ENCODE assay signal across 1 cellular context in the genomic region with DNA sequence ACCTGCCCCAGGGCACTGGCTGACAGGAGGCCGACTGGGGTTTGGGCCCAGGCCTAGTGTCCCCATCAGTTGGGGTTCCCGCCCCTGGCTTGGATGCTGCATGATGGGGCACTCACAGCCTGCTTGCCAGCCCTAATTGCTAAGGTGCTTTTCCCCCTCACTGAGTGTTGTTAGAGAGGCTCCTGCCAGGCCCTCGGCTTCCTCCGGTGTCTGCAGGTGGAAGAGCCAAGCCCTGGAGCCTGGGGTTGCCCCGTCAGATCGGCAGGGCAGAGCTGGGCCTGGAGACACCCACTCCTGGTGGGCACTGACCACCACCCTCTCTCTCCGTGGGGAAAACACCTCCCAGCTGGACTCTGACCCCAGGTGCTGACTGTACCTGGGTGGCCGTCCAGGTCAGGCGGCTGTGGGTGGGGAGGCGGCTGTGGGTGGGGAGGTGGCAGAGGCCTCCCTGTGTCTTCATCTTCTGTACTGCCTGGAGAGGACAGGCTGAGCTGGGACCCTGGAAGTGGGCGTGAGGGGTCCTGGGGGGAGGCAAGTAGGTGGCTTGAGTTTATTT.
TF ChIP-seq lines count a peak whose summit lies in the region.

No MANE protein-coding gene starts in this region.

TF ChIP-seq in HepG2, 621 proteins besides CTCF, POLR2A, EP300 and RAD21 (continued from another document and continues in another):
- no peak; the same call in 1 of the 2 replicates for TF ChIP-seq ZNF574 (CRISPR knock-in tag; IDR thresholded peaks at IDR 0.05)
- TF ChIP-seq HIVEP1 (CRISPR knock-in tag; IDR thresholded peaks at IDR 0.05): 0 out of 2 replicates have a peak, but pooled peaks have one; percentile 0
- no peak for TF ChIP-seq KAT2B (IDR thresholded peaks at IDR 0.05; ENCODE audit: borderline replicate concordance, low read depth, low read length)
- TF ChIP-seq ZNF24 (IDR thresholded peaks at IDR 0.05): no peak
- TF ChIP-seq, protein P1, sequence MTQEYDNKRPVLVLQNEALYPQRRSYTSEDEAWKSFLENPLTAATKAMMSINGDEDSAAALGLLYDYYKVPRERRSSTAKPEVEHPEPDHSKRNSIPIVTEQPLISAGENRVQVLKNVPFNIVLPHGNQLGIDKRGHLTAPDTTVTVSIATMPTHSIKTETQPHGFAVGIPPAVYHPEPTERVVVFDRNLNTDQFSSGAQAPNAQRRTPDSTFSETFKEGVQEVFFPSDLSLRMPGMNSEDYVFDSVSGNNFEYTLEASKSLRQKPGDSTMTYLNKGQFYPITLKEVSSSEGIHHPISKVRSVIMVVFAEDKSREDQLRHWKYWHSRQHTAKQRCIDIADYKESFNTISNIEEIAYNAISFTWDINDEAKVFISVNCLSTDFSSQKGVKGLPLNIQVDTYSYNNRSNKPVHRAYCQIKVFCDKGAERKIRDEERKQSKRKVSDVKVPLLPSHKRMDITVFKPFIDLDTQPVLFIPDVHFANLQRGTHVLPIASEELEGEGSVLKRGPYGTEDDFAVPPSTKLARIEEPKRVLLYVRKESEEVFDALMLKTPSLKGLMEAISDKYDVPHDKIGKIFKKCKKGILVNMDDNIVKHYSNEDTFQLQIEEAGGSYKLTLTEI (CRISPR knock-in tag; conservative IDR thresholded peaks at IDR 0.05): no peak
- TF ChIP-seq ZNF749 (CRISPR knock-in tag; IDR thresholded peaks at IDR 0.05; ENCODE audit: borderline replicate concordance): no peak; the same call in 1 of the 2 replicates
- no peak for TF ChIP-seq PRPF4 (IDR thresholded peaks at IDR 0.05; ENCODE audit: low read depth, low read length, poor library complexity, severe bottlenecking)
- 0 out of 2 replicates have a peak, but pooled peaks have one; percentile 13 for TF ChIP-seq ZNF274 (CRISPR knock-in tag; IDR thresholded peaks at IDR 0.05)
- no peak for TF ChIP-seq ZNF44 (CRISPR knock-in tag; IDR thresholded peaks at IDR 0.05)
- no peak for TF ChIP-seq ZNF773 (CRISPR knock-in tag; IDR thresholded peaks at IDR 0.05; ENCODE audit: borderline replicate concordance)
- TF ChIP-seq MAX (IDR thresholded peaks at IDR 0.05): no peak
- 0 out of 2 replicates have a peak, but pooled peaks have one; percentile 34 for TF ChIP-seq ZNF354B (CRISPR knock-in tag; IDR thresholded peaks at IDR 0.05)
- 0 out of 2 replicates have a peak, but pooled peaks have one; percentile 31 for TF ChIP-seq ZXDC (CRISPR knock-in tag; IDR thresholded peaks at IDR 0.05)
- TF ChIP-seq, protein P2, sequence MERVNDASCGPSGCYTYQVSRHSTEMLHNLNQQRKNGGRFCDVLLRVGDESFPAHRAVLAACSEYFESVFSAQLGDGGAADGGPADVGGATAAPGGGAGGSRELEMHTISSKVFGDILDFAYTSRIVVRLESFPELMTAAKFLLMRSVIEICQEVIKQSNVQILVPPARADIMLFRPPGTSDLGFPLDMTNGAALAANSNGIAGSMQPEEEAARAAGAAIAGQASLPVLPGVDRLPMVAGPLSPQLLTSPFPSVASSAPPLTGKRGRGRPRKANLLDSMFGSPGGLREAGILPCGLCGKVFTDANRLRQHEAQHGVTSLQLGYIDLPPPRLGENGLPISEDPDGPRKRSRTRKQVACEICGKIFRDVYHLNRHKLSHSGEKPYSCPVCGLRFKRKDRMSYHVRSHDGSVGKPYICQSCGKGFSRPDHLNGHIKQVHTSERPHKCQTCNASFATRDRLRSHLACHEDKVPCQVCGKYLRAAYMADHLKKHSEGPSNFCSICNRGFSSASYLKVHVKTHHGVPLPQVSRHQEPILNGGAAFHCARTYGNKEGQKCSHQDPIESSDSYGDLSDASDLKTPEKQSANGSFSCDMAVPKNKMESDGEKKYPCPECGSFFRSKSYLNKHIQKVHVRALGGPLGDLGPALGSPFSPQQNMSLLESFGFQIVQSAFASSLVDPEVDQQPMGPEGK (CRISPR knock-in tag; IDR thresholded peaks at IDR 0.05): no peak
- TF ChIP-seq HNRNPUL1 (IDR thresholded peaks at IDR 0.05; ENCODE audit: low read depth, low read length): no peak
- no peak for TF ChIP-seq ZNF138 (CRISPR knock-in tag; IDR thresholded peaks at IDR 0.05; ENCODE audit: low read depth)
- TF ChIP-seq SMARCC2 (IDR thresholded peaks at IDR 0.05): no peak
- peak; percentile 81; the same call in 1 of the 2 replicates for TF ChIP-seq REPIN1 (CRISPR knock-in tag; IDR thresholded peaks at IDR 0.05; ENCODE audit: borderline replicate concordance, low read depth)
- 0 out of 4 replicates have a peak, but pooled peaks of 1 of the 2 experiments have one; percentile 27 for TF ChIP-seq KLF16 (CRISPR knock-in tag; IDR thresholded peaks at IDR 0.05)
- peak; percentile 65; the same call in 1 of the 2 replicates for TF ChIP-seq ZNF776 (CRISPR knock-in tag; IDR thresholded peaks at IDR 0.05)
- TF ChIP-seq NFRKB (IDR thresholded peaks at IDR 0.05): no peak
- TF ChIP-seq, protein P3, sequence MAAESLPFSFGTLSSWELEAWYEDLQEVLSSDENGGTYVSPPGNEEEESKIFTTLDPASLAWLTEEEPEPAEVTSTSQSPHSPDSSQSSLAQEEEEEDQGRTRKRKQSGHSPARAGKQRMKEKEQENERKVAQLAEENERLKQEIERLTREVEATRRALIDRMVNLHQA (CRISPR knock-in tag; IDR thresholded peaks at IDR 0.05): no peak
- TF ChIP-seq ZNF143 (CRISPR knock-in tag; IDR thresholded peaks at IDR 0.05): no peak
- peak; percentile 69; the same call in 1 of the 2 replicates for TF ChIP-seq ZIK1 (CRISPR knock-in tag; IDR thresholded peaks at IDR 0.05; ENCODE audit: borderline replicate concordance, low read depth)
- no peak for TF ChIP-seq ADNP (CRISPR knock-in tag; IDR thresholded peaks at IDR 0.05)
- 0 out of 2 replicates have a peak, but pooled peaks have one; percentile 30 for TF ChIP-seq LBX2 (CRISPR knock-in tag; IDR thresholded peaks at IDR 0.05; ENCODE audit: borderline replicate concordance)
- TF ChIP-seq, protein P4, sequence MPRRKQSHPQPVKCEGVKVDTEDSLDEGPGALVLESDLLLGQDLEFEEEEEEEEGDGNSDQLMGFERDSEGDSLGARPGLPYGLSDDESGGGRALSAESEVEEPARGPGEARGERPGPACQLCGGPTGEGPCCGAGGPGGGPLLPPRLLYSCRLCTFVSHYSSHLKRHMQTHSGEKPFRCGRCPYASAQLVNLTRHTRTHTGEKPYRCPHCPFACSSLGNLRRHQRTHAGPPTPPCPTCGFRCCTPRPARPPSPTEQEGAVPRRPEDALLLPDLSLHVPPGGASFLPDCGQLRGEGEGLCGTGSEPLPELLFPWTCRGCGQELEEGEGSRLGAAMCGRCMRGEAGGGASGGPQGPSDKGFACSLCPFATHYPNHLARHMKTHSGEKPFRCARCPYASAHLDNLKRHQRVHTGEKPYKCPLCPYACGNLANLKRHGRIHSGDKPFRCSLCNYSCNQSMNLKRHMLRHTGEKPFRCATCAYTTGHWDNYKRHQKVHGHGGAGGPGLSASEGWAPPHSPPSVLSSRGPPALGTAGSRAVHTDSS (CRISPR knock-in tag; conservative IDR thresholded peaks at IDR 0.05): 0 out of 2 replicates have a peak, but pooled peaks have one; percentile 37
- TF ChIP-seq SP4 (CRISPR knock-in tag; IDR thresholded peaks at IDR 0.05): no peak; the same call in 1 of the 2 replicates
- TF ChIP-seq ZNF709 (CRISPR knock-in tag; IDR thresholded peaks at IDR 0.05): no peak
- TF ChIP-seq BRCA1 (CRISPR knock-in tag; IDR thresholded peaks at IDR 0.05): no peak
- TF ChIP-seq, protein P5, sequence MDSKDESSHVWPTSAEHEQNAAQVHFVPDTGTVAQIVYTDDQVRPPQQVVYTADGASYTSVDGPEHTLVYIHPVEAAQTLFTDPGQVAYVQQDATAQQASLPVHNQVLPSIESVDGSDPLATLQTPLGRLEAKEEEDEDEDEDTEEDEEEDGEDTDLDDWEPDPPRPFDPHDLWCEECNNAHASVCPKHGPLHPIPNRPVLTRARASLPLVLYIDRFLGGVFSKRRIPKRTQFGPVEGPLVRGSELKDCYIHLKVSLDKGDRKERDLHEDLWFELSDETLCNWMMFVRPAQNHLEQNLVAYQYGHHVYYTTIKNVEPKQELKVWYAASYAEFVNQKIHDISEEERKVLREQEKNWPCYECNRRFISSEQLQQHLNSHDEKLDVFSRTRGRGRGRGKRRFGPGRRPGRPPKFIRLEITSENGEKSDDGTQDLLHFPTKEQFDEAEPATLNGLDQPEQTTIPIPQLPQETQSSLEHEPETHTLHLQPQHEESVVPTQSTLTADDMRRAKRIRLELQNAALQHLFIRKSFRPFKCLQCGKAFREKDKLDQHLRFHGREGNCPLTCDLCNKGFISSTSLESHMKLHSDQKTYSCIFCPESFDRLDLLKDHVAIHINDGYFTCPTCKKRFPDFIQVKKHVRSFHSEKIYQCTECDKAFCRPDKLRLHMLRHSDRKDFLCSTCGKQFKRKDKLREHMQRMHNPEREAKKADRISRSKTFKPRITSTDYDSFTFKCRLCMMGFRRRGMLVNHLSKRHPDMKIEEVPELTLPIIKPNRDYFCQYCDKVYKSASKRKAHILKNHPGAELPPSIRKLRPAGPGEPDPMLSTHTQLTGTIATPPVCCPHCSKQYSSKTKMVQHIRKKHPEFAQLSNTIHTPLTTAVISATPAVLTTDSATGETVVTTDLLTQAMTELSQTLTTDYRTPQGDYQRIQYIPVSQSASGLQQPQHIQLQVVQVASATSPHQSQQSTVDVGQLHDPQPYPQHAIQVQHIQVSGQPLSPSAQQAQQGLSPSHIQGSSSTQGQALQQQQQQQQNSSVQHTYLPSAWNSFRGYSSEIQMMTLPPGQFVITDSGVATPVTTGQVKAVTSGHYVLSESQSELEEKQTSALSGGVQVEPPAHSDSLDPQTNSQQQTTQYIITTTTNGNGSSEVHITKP (CRISPR knock-in tag; IDR thresholded peaks at IDR 0.05; ENCODE audit: low read depth): no peak
- TF ChIP-seq, protein P6, sequence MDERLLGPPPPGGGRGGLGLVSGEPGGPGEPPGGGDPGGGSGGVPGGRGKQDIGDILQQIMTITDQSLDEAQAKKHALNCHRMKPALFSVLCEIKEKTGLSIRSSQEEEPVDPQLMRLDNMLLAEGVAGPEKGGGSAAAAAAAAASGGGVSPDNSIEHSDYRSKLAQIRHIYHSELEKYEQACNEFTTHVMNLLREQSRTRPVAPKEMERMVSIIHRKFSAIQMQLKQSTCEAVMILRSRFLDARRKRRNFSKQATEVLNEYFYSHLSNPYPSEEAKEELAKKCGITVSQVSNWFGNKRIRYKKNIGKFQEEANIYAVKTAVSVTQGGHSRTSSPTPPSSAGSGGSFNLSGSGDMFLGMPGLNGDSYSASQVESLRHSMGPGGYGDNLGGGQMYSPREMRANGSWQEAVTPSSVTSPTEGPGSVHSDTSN (CRISPR knock-in tag; IDR thresholded peaks at IDR 0.05): no peak
- no peak for TF ChIP-seq MYC (CRISPR knock-in tag; IDR thresholded peaks at IDR 0.05; ENCODE audit: borderline replicate concordance)
- no peak for TF ChIP-seq ZFP36L1 (CRISPR knock-in tag; IDR thresholded peaks at IDR 0.05)
- no peak for TF ChIP-seq SIX1 (CRISPR knock-in tag; IDR thresholded peaks at IDR 0.05; ENCODE audit: borderline replicate concordance)
- TF ChIP-seq PLSCR1 (CRISPR knock-in tag; IDR thresholded peaks at IDR 0.05; ENCODE audit: borderline replicate concordance): no peak
- no peak for TF ChIP-seq ELF1 (CRISPR knock-in tag; IDR thresholded peaks at IDR 0.05)
- TF ChIP-seq ZNF891 (CRISPR knock-in tag; IDR thresholded peaks at IDR 0.05): 0 out of 2 replicates have a peak, but pooled peaks have one; percentile 37
- no peak for TF ChIP-seq POGZ (CRISPR knock-in tag; IDR thresholded peaks at IDR 0.05)
